Comparison of ENCODE assay signal across 1 cellular context in the genomic region with DNA sequence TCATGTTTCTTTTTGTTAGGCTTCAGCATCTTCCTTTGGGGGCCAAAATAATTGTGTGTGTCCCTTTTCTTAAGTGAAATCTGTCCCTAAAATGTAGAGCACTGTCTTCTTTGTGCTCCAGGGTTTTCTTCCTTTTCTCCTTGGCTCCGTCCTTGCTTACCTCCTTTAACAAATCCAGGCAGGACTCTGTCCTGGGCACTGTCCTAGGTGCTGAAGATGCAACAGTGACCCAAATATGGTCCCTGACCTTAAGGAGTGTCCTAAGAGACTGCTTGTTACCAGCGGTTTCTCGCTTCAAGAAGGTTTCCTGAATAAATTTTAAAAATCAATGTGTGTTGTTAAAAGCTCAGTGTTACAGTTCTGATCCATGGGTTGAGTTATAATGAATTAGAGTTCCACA.
TF ChIP-seq lines count a peak whose summit lies in the region.

No MANE protein-coding gene starts in this region.

TF ChIP-seq in H1, 55 proteins besides CTCF, POLR2A, EP300 and RAD21:
- TF ChIP-seq SP2 (IDR thresholded peaks at IDR 0.05; ENCODE audit: low read length) (no peak), KDM1A (IDR thresholded peaks at IDR 0.05; ENCODE audit: borderline replicate concordance, low read length) (no peak), YY1 (IDR thresholded peaks at IDR 0.05; ENCODE audit: low read depth, low read length) (0 out of 2 replicates have a peak, but pooled peaks have one; percentile 10), ASH2L (IDR thresholded peaks at IDR 0.05; ENCODE audit: low read length) (no peak), TAF7 (optimal IDR thresholded peaks at IDR 0.05; ENCODE audit: borderline replicate concordance, low read depth, low read length) (no peak), POLR2AphosphoS5 (IDR thresholded peaks at IDR 0.05; ENCODE audit: low read depth, low read length) (no peak), SRF (IDR thresholded peaks at IDR 0.05; ENCODE audit: low read depth, low read length) (peak; percentile 22; the same call in 1 of the 2 replicates), KDM5A (IDR thresholded peaks at IDR 0.05; ENCODE audit: low read length) (no peak), RNF2 (IDR thresholded peaks at IDR 0.05; ENCODE audit: borderline replicate concordance, low read depth, low read length, missing control alignments, poor library complexity, severe bottlenecking) (no peak)
TF ChIP-seq in H1: peak in this region for 2.
